ENCODE assay signal across 10 cellular contexts in the genomic region with DNA sequence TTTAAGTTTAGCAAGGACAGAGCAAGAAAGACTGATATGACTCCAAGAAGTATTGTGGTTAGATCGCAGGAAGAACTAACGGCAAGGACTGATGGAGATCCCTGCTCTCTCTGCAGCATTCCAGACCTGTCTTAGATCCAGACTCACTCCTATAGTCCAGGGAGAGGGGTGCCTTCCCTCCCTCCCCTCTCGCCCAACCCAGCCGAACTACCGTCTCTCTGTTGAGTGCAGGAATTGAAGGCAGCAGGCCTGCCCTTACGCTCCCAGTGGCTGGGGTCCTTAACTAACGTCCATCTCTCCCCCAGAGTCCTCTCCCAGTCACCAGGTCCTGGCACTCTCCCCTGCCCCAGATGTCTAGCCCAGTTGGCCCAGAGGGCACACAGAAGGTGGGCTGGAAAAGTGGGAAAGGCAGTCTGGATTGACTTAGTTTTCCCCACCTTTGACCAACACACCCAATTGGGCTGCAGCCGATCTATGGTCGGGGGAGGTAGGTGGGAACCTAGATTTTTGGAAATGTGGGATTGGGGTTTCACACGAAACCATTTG. TPM values are rescaled to one million over a fixed set of nuclear protein-coding genes. Genes with fewer than 3 reads are reported as not detected.
A peak's percentile ranks its signal among the peaks of the same experiment; 100 is the strongest.
DNase-seq lines count a peak whose midpoint lies in the region; ATAC-seq and TF ChIP-seq lines count a peak whose summit lies in the region.
"Had no signal": no experiment of that assay in that cellular context is flagged by ENCODE, and none has a peak within 500 bp of the region (broad histone marks: within the 10 kb centered on the region; RNA-seq: fewer than 3 reads in every experiment).

No MANE protein-coding gene starts in this region.

- H4K12ac ChIP-seq in trophoblast cell (ENCODE audit: low read depth, low read length) = no peak overlapping the region

- H3K4ac ChIP-seq in trophoblast cell (ENCODE audit: low read depth, low read length) = peak overlapping the region; percentile 64

- peak overlapping the region; percentile 8 for H2BK12ac ChIP-seq in trophoblast cell (ENCODE audit: low read length)

- H4K8ac ChIP-seq in trophoblast cell (ENCODE audit: low read depth, low read length) = peak overlapping the region; percentile 39

- H3K4me1 ChIP-seq in trophoblast cell (ENCODE audit: control insufficient read depth in 1 of 2, insufficient read depth in 2 of 2, low read length in 2 of 2) (peaks cover 49 to 62% of the 10 kb centered on the region in 2 experiments), ovary (ENCODE audit: insufficient read depth) (peaks cover 14% of the 10 kb centered on the region)

- peak overlapping the region; percentile 55 for H3K4me2 ChIP-seq in trophoblast cell (ENCODE audit: low read length)

- no CpG with 5 or more reads among the region's 10 CpGs for WGBS in trophoblast cell (ENCODE audit: extremely low coverage, insufficient coverage, insufficient read length)
- whole genome bisulfite sequencing in ovary, 3 donors = 51 to 62% (median 53%) methylated on average over 10 of the region's 10 CpGs

- H3K4me3 ChIP-seq in fibroblast of the aortic adventitia (ENCODE audit: low read depth, low read length) (peak overlapping the region; percentile 79), trophoblast cell (ENCODE audit: low read depth, low read length) (peak overlapping the region; percentile 60), ovary (no peak overlapping the region)

- H3K27me3 ChIP-seq in trophoblast cell (ENCODE audit: insufficient read depth, low read length) (peaks cover 3% of the 10 kb centered on the region), ovary (no peaks in the 10 kb centered on the region)

- CTCF ChIA-PET in RWPE1 (lab: Yijun Ruan, JAX) = interaction anchor here (1.1 to 17.0 kb wide), 2 partner anchors 14 kb away, joined by 5 to 225 read pairs; no protein-coding TSS in a partner anchor

- DNase-seq in D341Med (ENCODE audit: low spot score) = peak; percentile 31
- DNase-seq in RWPE1 (ENCODE audit: low spot score) = no peak
- no peak for DNase-seq in fibroblast of the aortic adventitia (ENCODE audit: low read depth)
- DNase-seq in trophoblast cell = no peak
- no peak for DNase-seq in ovary
- no peak for DNase-seq in NCI-H2171 treated with DMSO at 0.1 percent for 48 hours (lab: John Stamatoyannopoulos, UW)
- DNase-seq in NCI-H748 (lab: John Stamatoyannopoulos, UW; ENCODE audit: unreplicated experiment) = no peak
- DNase-seq: GDM1, Right ventricle myocardium superior had no signal

- intact Hi-C loops in ovary (cut with DNase I) = loop anchor here in 1 of 4 donors (10.0 kb wide), 1 partner anchor 181 kb away; no protein-coding TSS in a partner anchor

- no peaks in the 10 kb centered on the region for H3K79me2 ChIP-seq in trophoblast cell (ENCODE audit: control insufficient read depth, insufficient read depth, low read length, poor library complexity)

- POLR2A ChIA-PET in RWPE1 (lab: Yijun Ruan, JAX; ENCODE audit: low non-redundant PET) = interaction anchor here (1.5 kb wide), 1 partner anchor 12 kb away, joined by 5 read pairs; no protein-coding TSS in a partner anchor

- H2BK120ac ChIP-seq in trophoblast cell (ENCODE audit: insufficient read depth, low read length, poor library complexity) = peak overlapping the region; percentile 53

- peak overlapping the region; percentile 40 for H2AK5ac ChIP-seq in trophoblast cell (ENCODE audit: low read length)

- TF ChIP-seq POLR2A in ovary (IDR thresholded peaks at IDR 0.05) = no peak

- H3K27ac ChIP-seq in RWPE1 = peak overlapping the region; percentile 95
- no peak overlapping the region for H3K27ac ChIP-seq in trophoblast cell (ENCODE audit: low read depth, low read length)
- H3K27ac ChIP-seq in ovary = no peak overlapping the region

- no peak for TF ChIP-seq EP300 in ovary (IDR thresholded peaks at IDR 0.05)

- peaks cover 16 to 18% of the 10 kb centered on the region in 2 experiments for H3K36me3 ChIP-seq in trophoblast cell (ENCODE audit: control insufficient read depth in 1 of 2, insufficient read depth in 2 of 2, low read length in 2 of 2)
- H3K36me3 ChIP-seq in ovary = no peaks in the 10 kb centered on the region

- peaks cover 3% of the 10 kb centered on the region for H3K9me3 ChIP-seq in trophoblast cell (ENCODE audit: insufficient read depth, low read depth, low read length)
- no peaks in the 10 kb centered on the region for H3K9me3 ChIP-seq in ovary

- H3K9ac ChIP-seq in trophoblast cell (ENCODE audit: low read length) = no peak overlapping the region

- ATAC-seq in GM21447 (IDR thresholded peaks at IDR 0.05; ENCODE audit: unreplicated experiment) = no peak

- TF ChIP-seq CTCF in RWPE1 (conservative IDR thresholded peaks at IDR 0.05; ENCODE audit: low read depth) = no peak
- TF ChIP-seq CTCF in fibroblast of the aortic adventitia (IDR thresholded peaks at IDR 0.05; ENCODE audit: insufficient read depth, low read length) = no peak
- TF ChIP-seq CTCF in ovary (IDR thresholded peaks at IDR 0.05) = no peak

- peaks cover 21% of the 10 kb centered on the region for H3K79me1 ChIP-seq in trophoblast cell (ENCODE audit: low read length)

- H3K18ac ChIP-seq in trophoblast cell (ENCODE audit: low read length) = peak overlapping the region; percentile 60

- H3K14ac ChIP-seq in trophoblast cell (ENCODE audit: low read length) = peak overlapping the region; percentile 54

- no peak overlapping the region for H2AFZ ChIP-seq in trophoblast cell (ENCODE audit: insufficient read depth, low read length, poor library complexity)

- H3K23ac ChIP-seq in trophoblast cell (ENCODE audit: low read length) = no peak overlapping the region

- peak overlapping the region; percentile 70 for H4K91ac ChIP-seq in trophoblast cell (ENCODE audit: low read depth, low read length)

- no peak overlapping the region for H2BK5ac ChIP-seq in trophoblast cell (ENCODE audit: low read depth, low read length, poor library complexity)

RNA-seq across cellular contexts. Expression of a gene that starts 1.1 kb away (rescaled TPM):
- 62.7 and 68.9 TPM in 2 replicates for total RNA-seq in fibroblast of the aortic adventitia (ENCODE audit: low replicate concordance)
- polyA plus RNA-seq in trophoblast cell (2013) = 273 TPM in 2 replicates
- 10 to 100 TPM in 3 of 7 donors, 1 to 10 TPM in 4; 1.8 to 31.5 (median 5.5) TPM for total RNA-seq in ovary
- polyA plus RNA-seq in ovary = 10 to 100 TPM in 1 of 2 donors, 1 to 10 TPM in 1; 1.4 to 22.9 TPM

RNA-seq across cellular contexts. Expression of a gene that starts 24.0 kb away (rescaled TPM):
- total RNA-seq in fibroblast of the aortic adventitia (ENCODE audit: low replicate concordance) (4.1 and 10.9 TPM in 2 replicates), ovary (10 to 100 TPM; 22.4 to 39.6 (median 33.2) TPM)
- 15.9 and 18.0 TPM in 2 replicates for polyA plus RNA-seq in trophoblast cell (2013)
- 10 to 100 TPM; 18.1 to 33.2 TPM for polyA plus RNA-seq in ovary

RNA-seq across cellular contexts. Expression of a gene that starts 24.3 kb away (rescaled TPM):
- 9.9 and 27.4 TPM in 2 replicates for total RNA-seq in fibroblast of the aortic adventitia (ENCODE audit: low replicate concordance)
- polyA plus RNA-seq in trophoblast cell (2013) = 44.2 and 46.1 TPM in 2 replicates
- 10 to 100 TPM; 11.7 to 33.8 (median 26.1) TPM for total RNA-seq in ovary
- polyA plus RNA-seq in ovary = 10 to 100 TPM; 13.6 to 58.7 TPM

RNA-seq across cellular contexts. Expression of a gene that starts 27.0 kb away (rescaled TPM):
- total RNA-seq in fibroblast of the aortic adventitia (ENCODE audit: low replicate concordance) (44.5 and 83.0 TPM in 2 replicates), ovary (10 to 100 TPM in 3 of 7 donors, 1 to 10 TPM in 4; 3.5 to 32.9 (median 9.8) TPM)
- polyA plus RNA-seq in trophoblast cell (2013) = 71.4 and 71.6 TPM in 2 replicates
- polyA plus RNA-seq in ovary = 10 to 100 TPM; 13.5 to 31.7 TPM

RNA-seq across cellular contexts. Expression of a gene that starts 36.6 kb away (rescaled TPM):
- total RNA-seq in fibroblast of the aortic adventitia (ENCODE audit: low replicate concordance) = 19.0 and 42.8 TPM in 2 replicates
- polyA plus RNA-seq in trophoblast cell (2013) = 40.5 and 40.7 TPM in 2 replicates
- 10 to 100 TPM; 23.1 to 83.3 (median 61.8) TPM for total RNA-seq in ovary
- 100 to 1,000 TPM in 1 of 2 donors, 10 to 100 TPM in 1; 71.3 to 173 TPM for polyA plus RNA-seq in ovary
